ENCODE assay signal across 8 cellular contexts in genomic region chr6:118186676-118187567, GRCh38.
DNase-seq lines count a peak whose midpoint lies in the region; ATAC-seq and TF ChIP-seq lines count a peak whose summit lies in the region.

No MANE protein-coding gene starts in this region.

- H3K4me2 ChIP-seq in osteoblast (ENCODE audit: insufficient read depth, low read length) = peak overlapping the region; percentile 1

- no peaks in the 10 kb centered on the region for H3K4me1 ChIP-seq in osteoblast (ENCODE audit: insufficient read depth, low read length)
- H3K4me1 ChIP-seq in SJCRH30 = no peaks in the 10 kb centered on the region

- DNase-seq in NCI-H526 (lab: John Stamatoyannopoulos, UW) (peak; percentile 11 to 46), NCI-H526 treated with DMSO at 0.1 percent for 48 hours (lab: John Stamatoyannopoulos, UW) (no peak), NCI-H226 (peak; percentile 44), osteoblast (ENCODE audit: insufficient read length, low spot score, missing footprints) (no peak), SJCRH30 (no peak), germinal center (ENCODE audit: low spot score) (no peak), NCI-H2029 (lab: John Stamatoyannopoulos, UW) (no peak)

- no peaks in the 10 kb centered on the region for H3K79me2 ChIP-seq in osteoblast (ENCODE audit: insufficient read depth, low read length)

- TF ChIP-seq CTCF in osteoblast (IDR thresholded peaks at IDR 0.05; ENCODE audit: extremely low read depth, low read depth, low read length) = no peak

- H3K4me3 ChIP-seq in osteoblast (ENCODE audit: insufficient read depth, low read length) (peak overlapping the region; percentile 44), SJCRH30 (no peak overlapping the region)

- no peak overlapping the region for H2AFZ ChIP-seq in osteoblast (ENCODE audit: low read length)

- no peaks in the 10 kb centered on the region for H3K27me3 ChIP-seq in osteoblast (ENCODE audit: insufficient read depth, low read length)
- H3K27me3 ChIP-seq in SJCRH30 = no peaks in the 10 kb centered on the region

- H3K27ac ChIP-seq in osteoblast (ENCODE audit: low read depth, low read length) (no peak overlapping the region), SJCRH30 (no peak overlapping the region)

- H3K9me3 ChIP-seq in osteoblast (ENCODE audit: low read depth, low read length) (no peaks in the 10 kb centered on the region), SJCRH30 (replicated peaks) (no peaks in the 10 kb centered on the region)

- H4K20me1 ChIP-seq in osteoblast (ENCODE audit: insufficient read depth, low read length) = no peaks in the 10 kb centered on the region

- ATAC-seq in GM21786 (IDR thresholded peaks at IDR 0.05; ENCODE audit: unreplicated experiment) = peak; percentile 64

- H3K36me3 ChIP-seq in osteoblast (ENCODE audit: insufficient read depth, low read length) (no peaks in the 10 kb centered on the region), SJCRH30 (no peaks in the 10 kb centered on the region)

Comparison
In these comparisons a context has a peak if more than half of its experiments do, and no peak if none do; other contexts are left out.
1. DNase-seq: peak in NCI-H526 (2 of 2) and NCI-H226 (single experiment); none in NCI-H526 treated with DMSO at 0.1 percent for 48 hours (single experiment), osteoblast (single experiment), SJCRH30 (0 of 2), germinal center (single experiment) and NCI-H2029 (single experiment).